Comparison of ENCODE assay signal across 20 cellular contexts in genomic region chr2:40642261-40642660, GRCh38.
DNase-seq lines count a peak whose midpoint lies in the region; ATAC-seq, FAIRE-seq and TF ChIP-seq lines count a peak whose summit lies in the region.
"Had no signal": no experiment of that assay in that cellular context is flagged by ENCODE, and none has a peak within 500 bp of the region (broad histone marks: within the 10 kb centered on the region; RNA-seq: fewer than 3 reads in every experiment).

No MANE protein-coding gene starts in this region.

- no peak for TF ChIP-seq EP300 in stomach (IDR thresholded peaks at IDR 0.05)

- no peak overlapping the region for H3K4me3 ChIP-seq in stomach
- H3K4me3 ChIP-seq: GM23338, SJSA1 had no signal

- ATAC-seq in HG02642 (IDR thresholded peaks at IDR 0.05; ENCODE audit: poor library complexity, unreplicated experiment): no peak
- ATAC-seq: GM23338, HCT116, PC-3, T-cell had no signal

- WGBS in stomach, 5 donors: 32 to 51% (median 43%) methylated on average over 1 of the region's 1 CpG

- no peaks in the 10 kb centered on the region for H3K36me3 ChIP-seq in stomach
- H3K36me3 ChIP-seq: SJSA1 had no signal

- FAIRE-seq in endometrium (lab: Jason Lieb, UNC): peak; percentile 57
- FAIRE-seq: A204.1, G401.6, GM12891 had no signal

- no peaks in the 10 kb centered on the region for H3K4me1 ChIP-seq in stomach
- H3K4me1 ChIP-seq: SJSA1 had no signal

- peak; percentile 20 for DNase-seq in NCI-H748 (lab: John Stamatoyannopoulos, UW; ENCODE audit: unreplicated experiment)
- no peak for DNase-seq in NCI-H748 treated with DMSO at 0.1 percent for 48 hours (lab: John Stamatoyannopoulos, UW)
- DNase-seq in NCI-H69 (lab: John Stamatoyannopoulos, UW): peak; percentile 24
- no peak for DNase-seq in stomach
- no peak for DNase-seq in DMS53 (lab: John Stamatoyannopoulos, UW)
- DNase-seq in superior temporal gyrus (ENCODE audit: extremely low spot score): no peak
- DNase-seq: COR-L47, KBM-7, NCI-H2107, NCI-H526 treated with DMSO at 0.1 percent for 48 hours, PC-3, T-cell had no signal

- no peak for TF ChIP-seq POLR2A in stomach (IDR thresholded peaks at IDR 0.05)

- no peak overlapping the region for H3K27ac ChIP-seq in stomach
- H3K27ac ChIP-seq: SJSA1 had no signal

- H3K27me3 ChIP-seq in stomach: no peaks in the 10 kb centered on the region

- intact Hi-C loops in stomach (cut with DNase I; ENCODE audit: low total_unique reads): no loop called here

- no peak for TF ChIP-seq CTCF in stomach (IDR thresholded peaks at IDR 0.05)

- no peaks in the 10 kb centered on the region for H3K9me3 ChIP-seq in stomach
- H3K9me3 ChIP-seq: SJSA1 had no signal

Comparison
In these comparisons a context has a peak if more than half of its experiments do, and no peak if none do; other contexts are left out.
1. DNase-seq: peak in NCI-H748 (single experiment) and NCI-H69 (single experiment); none in NCI-H748 treated with DMSO at 0.1 percent for 48 hours (single experiment), stomach (single experiment), DMS53 (single experiment) and superior temporal gyrus (single experiment).